14 cellular contexts compared by ENCODE assay signal in the genomic region with DNA sequence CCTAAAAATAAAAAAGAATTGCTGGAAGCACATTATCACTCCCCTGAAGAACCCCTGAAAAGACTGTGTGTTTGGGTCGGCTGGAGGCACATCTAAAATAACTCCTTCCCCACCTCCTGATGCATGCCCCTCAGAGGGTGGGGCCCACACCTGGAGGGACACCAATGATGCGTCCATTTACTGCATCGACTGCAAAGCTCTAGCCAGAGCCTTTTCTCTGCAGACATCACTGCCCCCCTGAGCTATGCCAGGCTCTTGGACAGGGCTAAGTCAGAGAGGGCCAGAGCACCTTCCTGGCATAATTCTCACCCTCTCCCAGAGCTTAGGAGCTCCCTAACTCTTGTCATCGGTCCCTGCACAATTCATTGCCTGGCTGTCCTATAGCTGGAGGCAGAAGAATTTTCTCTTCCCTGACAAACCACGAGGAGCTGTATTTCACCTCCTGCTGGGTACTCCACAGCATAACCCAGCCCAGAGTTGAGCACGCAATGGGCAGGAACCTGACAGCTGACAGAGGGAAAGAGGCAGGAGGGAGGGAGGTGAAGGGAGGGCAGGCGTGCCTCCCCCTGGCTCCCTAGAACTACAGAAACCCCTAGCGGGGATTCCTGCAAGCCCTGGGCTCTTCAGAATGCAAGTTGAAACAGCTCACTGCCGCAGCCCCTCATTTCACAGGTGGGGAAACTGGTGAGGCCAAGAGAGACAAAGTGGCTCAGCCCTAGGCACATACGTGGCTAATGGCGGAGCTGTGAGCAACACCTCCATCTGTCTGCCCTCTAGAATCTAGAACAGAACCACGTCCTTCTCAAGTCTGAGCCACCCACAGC. TPM values are rescaled to one million over a fixed set of nuclear protein-coding genes. Genes with fewer than 3 reads are reported as not detected.
DNase-seq lines count a peak whose midpoint lies in the region; ATAC-seq and TF ChIP-seq lines count a peak whose summit lies in the region.
"Had no signal": no experiment of that assay in that cellular context is flagged by ENCODE, and none has a peak within 500 bp of the region (broad histone marks: within the 10 kb centered on the region; RNA-seq: fewer than 3 reads in every experiment).

No MANE protein-coding gene starts in this region.

- 0 out of 2 replicates have a peak, but pooled peaks cover 12% of the 10 kb centered on the region for H3K4me1 ChIP-seq in HUES64 (ENCODE audit: insufficient read depth, low read length)

- DNase-seq in A172 (ENCODE audit: low spot score): peak; percentile 20
- no peak for DNase-seq in chondrocyte (ENCODE audit: low spot score)
- peak; percentile 55 for DNase-seq in posterior vena cava (ENCODE audit: low spot score)
- DNase-seq in glutamatergic neuron: no peak
- no peak for DNase-seq in superior temporal gyrus (ENCODE audit: extremely low spot score)
- DNase-seq in NCI-H2081 treated with DMSO at 0.1 percent for 48 hours (lab: John Stamatoyannopoulos, UW): no peak
- DNase-seq: activated CD4-positive, alpha-beta T cell treated with anti-CD3 and anti-CD28 coated beads for 1 hour; activated naive CD4-positive, alpha-beta T cell treated with anti-CD3 and anti-CD28 coated beads for 36 hours; AML-193; NCI-H1092; NCI-H526 had no signal

- H3K4me3 ChIP-seq in HUES64 (ENCODE audit: low read length): no peak overlapping the region
- H3K4me3 ChIP-seq: dorsolateral prefrontal cortex had no signal

- peaks cover 53% of the 10 kb centered on the region for H3K4me1 Mint-ChIP-seq in chondrocyte (ENCODE audit: low read depth)
- no peaks in the 10 kb centered on the region for H3K4me1 Mint-ChIP-seq in glutamatergic neuron (ENCODE audit: low read depth, unreplicated experiment)

- no peak overlapping the region for H3K9ac ChIP-seq in HUES64 (ENCODE audit: low read depth, low read length)

- no peaks in the 10 kb centered on the region for H3K9me3 Mint-ChIP-seq in chondrocyte (ENCODE audit: low read depth)
- peaks cover 7% of the 10 kb centered on the region for H3K9me3 Mint-ChIP-seq in glutamatergic neuron (ENCODE audit: unreplicated experiment)

- peak overlapping the region; percentile 24; the same call in 1 of the 2 replicates for H3K27ac ChIP-seq in HUES64 (ENCODE audit: low read depth, low read length)

- peak; percentile 51 for TF ChIP-seq CTCF in chondrocyte (IDR thresholded peaks at IDR 0.05)
- TF ChIP-seq CTCF in glutamatergic neuron (IDR thresholded peaks at IDR 0.05; ENCODE audit: partially characterized antibody, unreplicated experiment): no peak

- H3K27ac Mint-ChIP-seq in chondrocyte (ENCODE audit: unreplicated experiment) (peak overlapping the region; percentile 87), glutamatergic neuron (ENCODE audit: unreplicated experiment) (no peak overlapping the region)
- H3K27ac Mint-ChIP-seq: activated naive CD4-positive, alpha-beta T cell treated with anti-CD3 and anti-CD28 coated beads for 36 hours had no signal

- no peaks in the 10 kb centered on the region for H3K27me3 Mint-ChIP-seq in chondrocyte (ENCODE audit: low read depth)
- H3K27me3 Mint-ChIP-seq in glutamatergic neuron (ENCODE audit: unreplicated experiment): peaks cover 7% of the 10 kb centered on the region

- intact Hi-C loops in posterior vena cava (cut with DNase I): no loop called here

- H3K36me3 ChIP-seq in HUES64 (ENCODE audit: insufficient read depth, low read length): peaks cover 14% of the 10 kb centered on the region

- peak overlapping the region; percentile 31 for H3K4me3 Mint-ChIP-seq in chondrocyte (ENCODE audit: unreplicated experiment)
- H3K4me3 Mint-ChIP-seq in glutamatergic neuron (ENCODE audit: unreplicated experiment): no peak overlapping the region
- H3K4me3 Mint-ChIP-seq: activated naive CD4-positive, alpha-beta T cell treated with anti-CD3 and anti-CD28 coated beads for 36 hours had no signal

- no peaks in the 10 kb centered on the region for H3K9me3 ChIP-seq in HUES64 (ENCODE audit: insufficient read depth, low read depth, low read length)

- ATAC-seq in GM21423 (IDR thresholded peaks at IDR 0.05; ENCODE audit: unreplicated experiment): no peak

- no peaks in the 10 kb centered on the region for H3K27me3 ChIP-seq in HUES64 (ENCODE audit: insufficient read depth, low read length)
- H3K27me3 ChIP-seq: dorsolateral prefrontal cortex had no signal

- WGBS in HUES64: 75% methylated on average over 12 of the region's 12 CpGs

- peaks cover 8% of the 10 kb centered on the region for H3K36me3 Mint-ChIP-seq in chondrocyte (ENCODE audit: low read depth)
- peaks cover 7% of the 10 kb centered on the region for H3K36me3 Mint-ChIP-seq in glutamatergic neuron (ENCODE audit: unreplicated experiment)

RNA-seq across cellular contexts. Expression of a gene that starts 46.6 kb away (rescaled TPM):
- 46.6 and 49.1 TPM in 2 replicates for total RNA-seq in A172 (2014; rRNA removed; shearing (Covaris generic))
- 26.5 TPM for polyA plus RNA-seq in HUES64 (2013, experiment 1 of 2)
- 27.3 TPM for polyA plus RNA-seq in HUES64 (2013, experiment 2 of 2)
- 32.7 to 51.3 TPM (median 33.6 TPM) in 3 replicates for total RNA-seq in chondrocyte
- total RNA-seq in posterior vena cava: 10 to 100 TPM; 11.3 to 15.7 TPM
- total RNA-seq in glutamatergic neuron (ENCODE audit: unreplicated experiment): 22.3 TPM

Comparison
In these comparisons a context has a peak if more than half of its experiments do, and no peak if none do; other contexts are left out.
1. DNase-seq: peak in A172 (single experiment) and posterior vena cava (single experiment); none in chondrocyte (single experiment), glutamatergic neuron (single experiment), superior temporal gyrus (single experiment) and NCI-H2081 treated with DMSO at 0.1 percent for 48 hours (single experiment).